22 cellular contexts compared by ENCODE assay signal in genomic region chr13:109410868-109411267, GRCh38.
"Had no signal": no experiment of that assay in that cellular context is flagged by ENCODE, and none has a peak within 500 bp of the region (broad histone marks: within the 10 kb centered on the region; RNA-seq: fewer than 3 reads in every experiment).

No MANE protein-coding gene starts in this region.

- FAIRE-seq: colon, endothelial cell of umbilical vein, frontal cortex had no signal

- H3K4me3 ChIP-seq: coronary artery, dorsolateral prefrontal cortex, esophagus muscularis mucosa, gastroesophageal sphincter, heart left ventricle, hepatocyte, left lung, lower lobe of right lung had no signal

- ATAC-seq: foreskin keratinocyte; gastroesophageal sphincter; heart left ventricle; left cardiac atrium; left lung; lower lobe of right lung; naive thymus-derived CD4-positive, alpha-beta T cell had no signal

- H3K9me3 ChIP-seq: esophagus muscularis mucosa, gastroesophageal sphincter, heart left ventricle, left lung, lower lobe of right lung had no signal

- H3K4me1 Mint-ChIP-seq: immature natural killer cell; naive thymus-derived CD4-positive, alpha-beta T cell had no signal

- H3K4me2 ChIP-seq: hepatocyte had no signal

- H3K27me3 ChIP-seq: dorsolateral prefrontal cortex, esophagus muscularis mucosa, foreskin keratinocyte, gastroesophageal sphincter, heart left ventricle, hepatocyte, left lung had no signal

- H3K27ac ChIP-seq: coronary artery, dorsolateral prefrontal cortex, esophagus muscularis mucosa, foreskin keratinocyte, gastroesophageal sphincter, heart left ventricle, hepatocyte, left lung, lower lobe of right lung had no signal

- H3K36me3 Mint-ChIP-seq: immature natural killer cell; naive thymus-derived CD4-positive, alpha-beta T cell had no signal

- DNase-seq: dermis blood vessel endothelial cell; effector CD4-positive, alpha-beta T cell; effector memory CD4-positive, alpha-beta T cell; foreskin keratinocyte; heart left ventricle; immature natural killer cell; islet precursor cell; left cardiac atrium; left lung; left ventricle myocardium superior; lower lobe of right lung; mesenchymal stem cell; midbrain; naive thymus-derived CD4-positive, alpha-beta T cell had no signal

- H2AFZ ChIP-seq: hepatocyte had no signal

- H3K79me2 ChIP-seq: hepatocyte had no signal

- H3K36me3 ChIP-seq: esophagus muscularis mucosa, gastroesophageal sphincter, heart left ventricle, left lung, lower lobe of right lung had no signal

- H3K4me3 Mint-ChIP-seq: immature natural killer cell; naive thymus-derived CD4-positive, alpha-beta T cell had no signal

- H3K27ac Mint-ChIP-seq: immature natural killer cell; naive thymus-derived CD4-positive, alpha-beta T cell had no signal

- H3K4me1 ChIP-seq: foreskin keratinocyte, lower lobe of right lung had no signal

- H3K9me3 Mint-ChIP-seq: immature natural killer cell; naive thymus-derived CD4-positive, alpha-beta T cell had no signal
